ENCODE assay signal across 26 cellular contexts in the genomic region with DNA sequence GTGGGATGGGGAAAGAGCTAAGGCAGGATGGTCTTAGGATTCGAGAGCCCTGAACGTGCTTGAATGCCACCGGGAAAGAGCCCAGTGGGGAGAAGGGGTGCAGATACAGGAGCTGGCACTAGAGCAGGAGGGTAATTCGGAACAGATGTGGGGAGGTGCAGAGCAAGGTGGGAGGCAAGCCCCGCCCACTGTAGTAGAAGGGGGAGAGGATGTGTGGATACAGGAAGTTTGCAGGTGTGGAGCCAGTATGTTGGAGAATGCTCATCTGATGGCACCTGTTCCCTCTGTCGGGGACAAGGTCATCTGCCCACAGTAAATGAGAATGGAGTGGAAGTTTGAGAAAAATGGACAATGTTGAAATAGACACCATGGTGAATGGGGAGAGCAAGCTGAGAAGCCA.
"Had no signal": no experiment of that assay in that cellular context is flagged by ENCODE, and none has a peak within 500 bp of the region (broad histone marks: within the 10 kb centered on the region; RNA-seq: fewer than 3 reads in every experiment).

No MANE protein-coding gene starts in this region.

- H3K4me1 Mint-ChIP-seq: memory B cell; mesothelial cell of epicardium; neural progenitor cell; stimulated activated naive CD8-positive, alpha-beta T cell treated with anti-CD3 and anti-CD28 coated beads, Interleukin-15, amount 100 ng/mL, for 72 hours had no signal

- ATAC-seq: mucosa of descending colon; natural killer cell treated with Interleukin-12 subunit alpha and Interleukin-12 subunit beta and Interleukin-15 and Interleukin-18, amount 100 ng/mL, for 72 hours; pancreas; right lobe of liver; stimulated activated naive CD8-positive, alpha-beta T cell treated with anti-CD3 and anti-CD28 coated beads, Interleukin-15, amount 100 ng/mL, for 72 hours; upper lobe of right lung had no signal

- FAIRE-seq: keratinocyte, pancreas, small intestine had no signal

- H3K9me3 ChIP-seq: esophagus squamous epithelium, mucosa of descending colon, pancreas, right lobe of liver, suprapubic skin, transverse colon, upper lobe of right lung, vagina had no signal

- H3K9me3 Mint-ChIP-seq: memory B cell; mesothelial cell of epicardium; naive B cell; natural killer cell treated with Interleukin-12 subunit alpha and Interleukin-12 subunit beta and Interleukin-15 and Interleukin-18, amount 100 ng/mL, for 72 hours; neural progenitor cell; stimulated activated naive CD8-positive, alpha-beta T cell treated with anti-CD3 and anti-CD28 coated beads, Interleukin-15, amount 100 ng/mL, for 72 hours had no signal

- H3K27ac Mint-ChIP-seq: memory B cell; mesothelial cell of epicardium; natural killer cell treated with Interleukin-12 subunit alpha and Interleukin-12 subunit beta and Interleukin-15 and Interleukin-18, amount 100 ng/mL, for 72 hours; neural progenitor cell had no signal

- H3K4me3 Mint-ChIP-seq: memory B cell; mesothelial cell of epicardium; naive B cell; natural killer cell treated with Interleukin-12 subunit alpha and Interleukin-12 subunit beta and Interleukin-15 and Interleukin-18, amount 100 ng/mL, for 72 hours; neural progenitor cell; stimulated activated naive CD8-positive, alpha-beta T cell treated with anti-CD3 and anti-CD28 coated beads, Interleukin-15, amount 100 ng/mL, for 72 hours had no signal

- H3K36me3 ChIP-seq: neural progenitor cell, pancreas, right lobe of liver, transverse colon had no signal

- H3K36me3 Mint-ChIP-seq: memory B cell; naive B cell; natural killer cell treated with Interleukin-12 subunit alpha and Interleukin-12 subunit beta and Interleukin-15 and Interleukin-18, amount 100 ng/mL, for 72 hours had no signal

- H3K27me3 Mint-ChIP-seq: memory B cell; natural killer cell treated with Interleukin-12 subunit alpha and Interleukin-12 subunit beta and Interleukin-15 and Interleukin-18, amount 100 ng/mL, for 72 hours; stimulated activated naive CD8-positive, alpha-beta T cell treated with anti-CD3 and anti-CD28 coated beads, Interleukin-15, amount 100 ng/mL, for 72 hours had no signal

- H3K27ac ChIP-seq: coronary artery, esophagus squamous epithelium, neural progenitor cell, pancreas, right lobe of liver, suprapubic skin, transverse colon, upper lobe of right lung, vagina had no signal

- H3K4me2 ChIP-seq: neural progenitor cell had no signal

- H3K9ac ChIP-seq: neural progenitor cell had no signal

- H3K4me1 ChIP-seq: esophagus squamous epithelium, neural progenitor cell, pancreas, right lobe of liver, suprapubic skin, transverse colon, upper lobe of right lung, vagina had no signal

- DNase-seq: dermis blood vessel endothelial cell; effector memory CD4-positive, alpha-beta T cell; esophagus squamous epithelium; foreskin melanocyte; hypothalamus; mucosa of descending colon; naive B cell; nucleus accumbens; pancreas; right lobe of liver; small intestine; stimulated activated CD4-positive, alpha-beta T cell treated with anti-CD3 and anti-CD28 coated beads, Interleukin-15, amount 100 ng/mL, for 24 hours; stimulated activated CD4-positive, alpha-beta T cell treated with anti-CD3 and anti-CD28 coated beads, Interleukin-2, amount 100 ng/mL, for 48 hours; stimulated activated naive CD4-positive, alpha-beta T cell; stimulated activated naive CD8-positive, alpha-beta T cell treated with anti-CD3 and anti-CD28 coated beads, Interleukin-15, amount 100 ng/mL, for 72 hours; transverse colon; upper lobe of right lung had no signal

- H3K27me3 ChIP-seq: esophagus squamous epithelium, neural progenitor cell, pancreas, right lobe of liver, suprapubic skin, transverse colon, upper lobe of right lung, vagina had no signal

- H3K4me3 ChIP-seq: coronary artery, esophagus squamous epithelium, lung, mucosa of descending colon, neural progenitor cell, pancreas, right lobe of liver, suprapubic skin, transverse colon, upper lobe of right lung, vagina had no signal
